In the genomic region with DNA sequence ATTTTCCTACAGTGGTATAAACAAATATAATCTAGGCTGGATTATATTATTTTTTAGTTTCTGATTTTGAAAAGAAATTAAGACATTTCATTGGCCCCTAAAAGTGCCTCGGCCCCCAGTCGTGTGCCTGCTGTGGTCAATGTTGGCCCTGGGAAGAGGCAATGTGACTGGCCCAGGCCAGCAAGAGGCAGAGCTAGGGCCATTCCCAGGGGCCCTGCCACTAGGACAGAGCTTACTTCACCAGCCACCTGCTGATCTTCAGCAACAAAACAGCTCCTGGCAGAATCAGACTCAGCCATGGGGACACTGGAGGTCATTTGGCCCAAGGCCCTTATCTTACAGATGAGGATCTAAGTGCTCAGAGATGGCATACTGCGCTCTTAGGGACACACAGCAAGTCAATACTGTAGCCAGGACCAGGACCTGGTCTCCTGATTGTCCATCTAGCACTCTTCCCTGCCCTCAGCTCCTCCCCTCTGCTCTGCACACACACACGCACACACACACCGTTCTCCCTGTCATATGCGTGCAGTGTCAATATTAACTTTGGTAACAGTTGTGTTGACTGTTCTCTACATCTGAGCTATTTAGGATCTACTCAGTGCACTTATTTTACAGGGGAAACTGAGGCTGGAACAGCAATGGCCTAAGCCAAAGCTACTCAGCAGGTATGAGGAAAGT, we compare ENCODE assay signal across 1 cellular context.
TF ChIP-seq lines count a peak whose summit lies in the region.

No MANE protein-coding gene starts in this region.

TF ChIP-seq in HepG2, 621 proteins besides CTCF, POLR2A, EP300 and RAD21 (continues in another document):
- TF ChIP-seq, protein P1, sequence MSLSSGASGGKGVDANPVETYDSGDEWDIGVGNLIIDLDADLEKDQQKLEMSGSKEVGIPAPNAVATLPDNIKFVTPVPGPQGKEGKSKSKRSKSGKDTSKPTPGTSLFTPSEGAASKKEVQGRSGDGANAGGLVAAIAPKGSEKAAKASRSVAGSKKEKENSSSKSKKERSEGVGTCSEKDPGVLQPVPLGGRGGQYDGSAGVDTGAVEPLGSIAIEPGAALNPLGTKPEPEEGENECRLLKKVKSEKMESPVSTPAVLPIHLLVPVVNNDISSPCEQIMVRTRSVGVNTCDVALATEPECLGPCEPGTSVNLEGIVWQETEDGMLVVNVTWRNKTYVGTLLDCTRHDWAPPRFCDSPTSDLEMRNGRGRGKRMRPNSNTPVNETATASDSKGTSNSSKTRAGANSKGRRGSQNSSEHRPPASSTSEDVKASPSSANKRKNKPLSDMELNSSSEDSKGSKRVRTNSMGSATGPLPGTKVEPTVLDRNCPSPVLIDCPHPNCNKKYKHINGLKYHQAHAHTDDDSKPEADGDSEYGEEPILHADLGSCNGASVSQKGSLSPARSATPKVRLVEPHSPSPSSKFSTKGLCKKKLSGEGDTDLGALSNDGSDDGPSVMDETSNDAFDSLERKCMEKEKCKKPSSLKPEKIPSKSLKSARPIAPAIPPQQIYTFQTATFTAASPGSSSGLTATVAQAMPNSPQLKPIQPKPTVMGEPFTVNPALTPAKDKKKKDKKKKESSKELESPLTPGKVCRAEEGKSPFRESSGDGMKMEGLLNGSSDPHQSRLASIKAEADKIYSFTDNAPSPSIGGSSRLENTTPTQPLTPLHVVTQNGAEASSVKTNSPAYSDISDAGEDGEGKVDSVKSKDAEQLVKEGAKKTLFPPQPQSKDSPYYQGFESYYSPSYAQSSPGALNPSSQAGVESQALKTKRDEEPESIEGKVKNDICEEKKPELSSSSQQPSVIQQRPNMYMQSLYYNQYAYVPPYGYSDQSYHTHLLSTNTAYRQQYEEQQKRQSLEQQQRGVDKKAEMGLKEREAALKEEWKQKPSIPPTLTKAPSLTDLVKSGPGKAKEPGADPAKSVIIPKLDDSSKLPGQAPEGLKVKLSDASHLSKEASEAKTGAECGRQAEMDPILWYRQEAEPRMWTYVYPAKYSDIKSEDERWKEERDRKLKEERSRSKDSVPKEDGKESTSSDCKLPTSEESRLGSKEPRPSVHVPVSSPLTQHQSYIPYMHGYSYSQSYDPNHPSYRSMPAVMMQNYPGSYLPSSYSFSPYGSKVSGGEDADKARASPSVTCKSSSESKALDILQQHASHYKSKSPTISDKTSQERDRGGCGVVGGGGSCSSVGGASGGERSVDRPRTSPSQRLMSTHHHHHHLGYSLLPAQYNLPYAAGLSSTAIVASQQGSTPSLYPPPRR (CRISPR knock-in tag; IDR thresholded peaks at IDR 0.05; ENCODE audit: borderline replicate concordance): 0 out of 2 replicates have a peak, but pooled peaks have one; percentile 32
- TF ChIP-seq SPEN (CRISPR knock-in tag; IDR thresholded peaks at IDR 0.05; ENCODE audit: low read depth): 0 out of 2 replicates have a peak, but pooled peaks have one; percentile 18
- TF ChIP-seq, protein P2, sequence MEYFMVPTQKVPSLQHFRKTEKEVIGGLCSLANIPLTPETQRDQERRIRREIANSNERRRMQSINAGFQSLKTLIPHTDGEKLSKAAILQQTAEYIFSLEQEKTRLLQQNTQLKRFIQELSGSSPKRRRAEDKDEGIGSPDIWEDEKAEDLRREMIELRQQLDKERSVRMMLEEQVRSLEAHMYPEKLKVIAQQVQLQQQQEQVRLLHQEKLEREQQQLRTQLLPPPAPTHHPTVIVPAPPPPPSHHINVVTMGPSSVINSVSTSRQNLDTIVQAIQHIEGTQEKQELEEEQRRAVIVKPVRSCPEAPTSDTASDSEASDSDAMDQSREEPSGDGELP (IDR thresholded peaks at IDR 0.05; ENCODE audit: borderline replicate concordance, low read depth): peak; percentile 77; the same call in 1 of the 2 replicates
- TF ChIP-seq, protein P3, sequence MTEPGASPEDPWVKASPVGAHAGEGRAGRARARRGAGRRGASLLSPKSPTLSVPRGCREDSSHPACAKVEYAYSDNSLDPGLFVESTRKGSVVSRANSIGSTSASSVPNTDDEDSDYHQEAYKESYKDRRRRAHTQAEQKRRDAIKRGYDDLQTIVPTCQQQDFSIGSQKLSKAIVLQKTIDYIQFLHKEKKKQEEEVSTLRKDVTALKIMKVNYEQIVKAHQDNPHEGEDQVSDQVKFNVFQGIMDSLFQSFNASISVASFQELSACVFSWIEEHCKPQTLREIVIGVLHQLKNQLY (CRISPR knock-in tag; IDR thresholded peaks at IDR 0.05): no peak
- no peak for TF ChIP-seq ZNF83 (CRISPR knock-in tag; IDR thresholded peaks at IDR 0.05; ENCODE audit: borderline replicate concordance)
- no peak for TF ChIP-seq REXO4 (CRISPR knock-in tag; IDR thresholded peaks at IDR 0.05; ENCODE audit: borderline replicate concordance)
- no peak for TF ChIP-seq TOE1 (CRISPR knock-in tag; IDR thresholded peaks at IDR 0.05)
- TF ChIP-seq CAMTA2 (CRISPR knock-in tag; IDR thresholded peaks at IDR 0.05; ENCODE audit: borderline replicate concordance): no peak
- TF ChIP-seq, protein P4, sequence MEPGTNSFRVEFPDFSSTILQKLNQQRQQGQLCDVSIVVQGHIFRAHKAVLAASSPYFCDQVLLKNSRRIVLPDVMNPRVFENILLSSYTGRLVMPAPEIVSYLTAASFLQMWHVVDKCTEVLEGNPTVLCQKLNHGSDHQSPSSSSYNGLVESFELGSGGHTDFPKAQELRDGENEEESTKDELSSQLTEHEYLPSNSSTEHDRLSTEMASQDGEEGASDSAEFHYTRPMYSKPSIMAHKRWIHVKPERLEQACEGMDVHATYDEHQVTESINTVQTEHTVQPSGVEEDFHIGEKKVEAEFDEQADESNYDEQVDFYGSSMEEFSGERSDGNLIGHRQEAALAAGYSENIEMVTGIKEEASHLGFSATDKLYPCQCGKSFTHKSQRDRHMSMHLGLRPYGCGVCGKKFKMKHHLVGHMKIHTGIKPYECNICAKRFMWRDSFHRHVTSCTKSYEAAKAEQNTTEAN (CRISPR knock-in tag; conservative IDR thresholded peaks at IDR 0.05): peak; percentile 92
- TF ChIP-seq MTA1 (CRISPR knock-in tag; IDR thresholded peaks at IDR 0.05; ENCODE audit: borderline replicate concordance): no peak
- peak; percentile 20; the same call in 1 of the 2 replicates for TF ChIP-seq SALL1 (CRISPR knock-in tag; IDR thresholded peaks at IDR 0.05)
- TF ChIP-seq NR2F6 (IDR thresholded peaks at IDR 0.05): no peak
- TF ChIP-seq NR2F6 (CRISPR knock-in tag; IDR thresholded peaks at IDR 0.05): 0 out of 2 replicates have a peak, but pooled peaks have one; percentile 22
- TF ChIP-seq PHF5A (CRISPR knock-in tag; IDR thresholded peaks at IDR 0.05; ENCODE audit: low read depth, unreplicated experiment): no peak
- TF ChIP-seq SRSF4 (IDR thresholded peaks at IDR 0.05; ENCODE audit: low read depth, low read length, poor library complexity, severe bottlenecking): no peak
- TF ChIP-seq U2AF1 (optimal IDR thresholded peaks at IDR 0.05; ENCODE audit: low read depth, low read length): no peak
- no peak for TF ChIP-seq ZBTB42 (CRISPR knock-in tag; IDR thresholded peaks at IDR 0.05)
- TF ChIP-seq HNF4A (CRISPR knock-in tag; IDR thresholded peaks at IDR 0.05): peak; percentile 18; the same call in 1 of the 2 replicates
- TF ChIP-seq SP4 (CRISPR knock-in tag; IDR thresholded peaks at IDR 0.05): peak; percentile 20; the same call in 1 of the 2 replicates
- peak; percentile 59; the same call in 1 of the 2 replicates for TF ChIP-seq HDAC2 (CRISPR knock-in tag; IDR thresholded peaks at IDR 0.05)
- TF ChIP-seq, protein P5, sequence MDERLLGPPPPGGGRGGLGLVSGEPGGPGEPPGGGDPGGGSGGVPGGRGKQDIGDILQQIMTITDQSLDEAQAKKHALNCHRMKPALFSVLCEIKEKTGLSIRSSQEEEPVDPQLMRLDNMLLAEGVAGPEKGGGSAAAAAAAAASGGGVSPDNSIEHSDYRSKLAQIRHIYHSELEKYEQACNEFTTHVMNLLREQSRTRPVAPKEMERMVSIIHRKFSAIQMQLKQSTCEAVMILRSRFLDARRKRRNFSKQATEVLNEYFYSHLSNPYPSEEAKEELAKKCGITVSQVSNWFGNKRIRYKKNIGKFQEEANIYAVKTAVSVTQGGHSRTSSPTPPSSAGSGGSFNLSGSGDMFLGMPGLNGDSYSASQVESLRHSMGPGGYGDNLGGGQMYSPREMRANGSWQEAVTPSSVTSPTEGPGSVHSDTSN (CRISPR knock-in tag; IDR thresholded peaks at IDR 0.05): no peak
- no peak for TF ChIP-seq RELA (CRISPR knock-in tag; IDR thresholded peaks at IDR 0.05)
- no peak; the same call in 1 of the 2 replicates for TF ChIP-seq FOXP1 (IDR thresholded peaks at IDR 0.05)
- TF ChIP-seq FOXP1 (CRISPR knock-in tag; IDR thresholded peaks at IDR 0.05): peak; percentile 80
- TF ChIP-seq ZNF720 (CRISPR knock-in tag; IDR thresholded peaks at IDR 0.05): no peak
- TF ChIP-seq, protein P6, sequence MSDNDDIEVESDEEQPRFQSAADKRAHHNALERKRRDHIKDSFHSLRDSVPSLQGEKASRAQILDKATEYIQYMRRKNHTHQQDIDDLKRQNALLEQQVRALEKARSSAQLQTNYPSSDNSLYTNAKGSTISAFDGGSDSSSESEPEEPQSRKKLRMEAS (IDR thresholded peaks at IDR 0.05): 0 out of 2 replicates have a peak, but pooled peaks have one; percentile 31
- no peak for TF ChIP-seq SYNCRIP (IDR thresholded peaks at IDR 0.05; ENCODE audit: insufficient read depth, low read depth, low read length)
- no peak for TF ChIP-seq ZFP62 (CRISPR knock-in tag; IDR thresholded peaks at IDR 0.05)
- TF ChIP-seq MEIS2 (CRISPR knock-in tag; IDR thresholded peaks at IDR 0.05): no peak
- no peak for TF ChIP-seq RCOR2 (CRISPR knock-in tag; IDR thresholded peaks at IDR 0.05)
- TF ChIP-seq, protein P7, sequence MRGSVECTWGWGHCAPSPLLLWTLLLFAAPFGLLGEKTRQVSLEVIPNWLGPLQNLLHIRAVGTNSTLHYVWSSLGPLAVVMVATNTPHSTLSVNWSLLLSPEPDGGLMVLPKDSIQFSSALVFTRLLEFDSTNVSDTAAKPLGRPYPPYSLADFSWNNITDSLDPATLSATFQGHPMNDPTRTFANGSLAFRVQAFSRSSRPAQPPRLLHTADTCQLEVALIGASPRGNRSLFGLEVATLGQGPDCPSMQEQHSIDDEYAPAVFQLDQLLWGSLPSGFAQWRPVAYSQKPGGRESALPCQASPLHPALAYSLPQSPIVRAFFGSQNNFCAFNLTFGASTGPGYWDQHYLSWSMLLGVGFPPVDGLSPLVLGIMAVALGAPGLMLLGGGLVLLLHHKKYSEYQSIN (CRISPR knock-in tag; IDR thresholded peaks at IDR 0.05; ENCODE audit: borderline replicate concordance): no peak
- TF ChIP-seq, protein P8, sequence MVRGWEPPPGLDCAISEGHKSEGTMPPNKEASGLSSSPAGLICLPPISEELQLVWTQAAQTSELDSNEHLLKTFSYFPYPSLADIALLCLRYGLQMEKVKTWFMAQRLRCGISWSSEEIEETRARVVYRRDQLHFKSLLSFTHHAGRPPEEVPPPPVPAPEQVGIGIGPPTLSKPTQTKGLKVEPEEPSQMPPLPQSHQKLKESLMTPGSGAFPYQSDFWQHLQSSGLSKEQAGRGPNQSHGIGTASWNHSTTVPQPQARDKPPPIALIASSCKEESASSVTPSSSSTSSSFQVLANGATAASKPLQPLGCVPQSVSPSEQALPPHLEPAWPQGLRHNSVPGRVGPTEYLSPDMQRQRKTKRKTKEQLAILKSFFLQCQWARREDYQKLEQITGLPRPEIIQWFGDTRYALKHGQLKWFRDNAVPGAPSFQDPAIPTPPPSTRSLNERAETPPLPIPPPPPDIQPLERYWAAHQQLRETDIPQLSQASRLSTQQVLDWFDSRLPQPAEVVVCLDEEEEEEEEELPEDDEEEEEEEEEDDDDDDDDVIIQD (CRISPR knock-in tag; IDR thresholded peaks at IDR 0.05; ENCODE audit: low read depth): no peak
- no peak for TF ChIP-seq SIX1 (CRISPR knock-in tag; IDR thresholded peaks at IDR 0.05; ENCODE audit: borderline replicate concordance)
- TF ChIP-seq ZNF432 (CRISPR knock-in tag; IDR thresholded peaks at IDR 0.05; ENCODE audit: borderline replicate concordance): no peak
- TF ChIP-seq, protein P9, sequence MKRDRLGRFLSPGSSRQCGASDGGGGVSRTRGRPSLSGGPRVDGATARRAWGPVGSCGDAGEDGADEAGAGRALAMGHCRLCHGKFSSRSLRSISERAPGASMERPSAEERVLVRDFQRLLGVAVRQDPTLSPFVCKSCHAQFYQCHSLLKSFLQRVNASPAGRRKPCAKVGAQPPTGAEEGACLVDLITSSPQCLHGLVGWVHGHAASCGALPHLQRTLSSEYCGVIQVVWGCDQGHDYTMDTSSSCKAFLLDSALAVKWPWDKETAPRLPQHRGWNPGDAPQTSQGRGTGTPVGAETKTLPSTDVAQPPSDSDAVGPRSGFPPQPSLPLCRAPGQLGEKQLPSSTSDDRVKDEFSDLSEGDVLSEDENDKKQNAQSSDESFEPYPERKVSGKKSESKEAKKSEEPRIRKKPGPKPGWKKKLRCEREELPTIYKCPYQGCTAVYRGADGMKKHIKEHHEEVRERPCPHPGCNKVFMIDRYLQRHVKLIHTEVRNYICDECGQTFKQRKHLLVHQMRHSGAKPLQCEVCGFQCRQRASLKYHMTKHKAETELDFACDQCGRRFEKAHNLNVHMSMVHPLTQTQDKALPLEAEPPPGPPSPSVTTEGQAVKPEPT (CRISPR knock-in tag; IDR thresholded peaks at IDR 0.05; ENCODE audit: low read depth): no peak
- no peak for TF ChIP-seq ZNF205 (CRISPR knock-in tag; IDR thresholded peaks at IDR 0.05)
- peak; percentile 90 for TF ChIP-seq FOXA3 (CRISPR knock-in tag; IDR thresholded peaks at IDR 0.05)
- TF ChIP-seq BHLHE40 (IDR thresholded peaks at IDR 0.05; ENCODE audit: low read length): peak; percentile 13; the same call in 1 of the 2 replicates
- no peak for TF ChIP-seq ESRRA (CRISPR knock-in tag; IDR thresholded peaks at IDR 0.05; ENCODE audit: low read depth)
- peak; percentile 23; the same call in 1 of the 2 replicates for TF ChIP-seq FOSL2 (CRISPR knock-in tag; IDR thresholded peaks at IDR 0.05)
- TF ChIP-seq NFRKB (IDR thresholded peaks at IDR 0.05): no peak
- TF ChIP-seq, protein P10, sequence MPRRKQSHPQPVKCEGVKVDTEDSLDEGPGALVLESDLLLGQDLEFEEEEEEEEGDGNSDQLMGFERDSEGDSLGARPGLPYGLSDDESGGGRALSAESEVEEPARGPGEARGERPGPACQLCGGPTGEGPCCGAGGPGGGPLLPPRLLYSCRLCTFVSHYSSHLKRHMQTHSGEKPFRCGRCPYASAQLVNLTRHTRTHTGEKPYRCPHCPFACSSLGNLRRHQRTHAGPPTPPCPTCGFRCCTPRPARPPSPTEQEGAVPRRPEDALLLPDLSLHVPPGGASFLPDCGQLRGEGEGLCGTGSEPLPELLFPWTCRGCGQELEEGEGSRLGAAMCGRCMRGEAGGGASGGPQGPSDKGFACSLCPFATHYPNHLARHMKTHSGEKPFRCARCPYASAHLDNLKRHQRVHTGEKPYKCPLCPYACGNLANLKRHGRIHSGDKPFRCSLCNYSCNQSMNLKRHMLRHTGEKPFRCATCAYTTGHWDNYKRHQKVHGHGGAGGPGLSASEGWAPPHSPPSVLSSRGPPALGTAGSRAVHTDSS (CRISPR knock-in tag; conservative IDR thresholded peaks at IDR 0.05): no peak
- no peak for TF ChIP-seq ZNF460 (CRISPR knock-in tag; IDR thresholded peaks at IDR 0.05; ENCODE audit: borderline replicate concordance)
- TF ChIP-seq SAP130 (CRISPR knock-in tag; IDR thresholded peaks at IDR 0.05; ENCODE audit: low read depth): peak; percentile 53
